9 cellular contexts compared by ENCODE assay signal in the genomic region with DNA sequence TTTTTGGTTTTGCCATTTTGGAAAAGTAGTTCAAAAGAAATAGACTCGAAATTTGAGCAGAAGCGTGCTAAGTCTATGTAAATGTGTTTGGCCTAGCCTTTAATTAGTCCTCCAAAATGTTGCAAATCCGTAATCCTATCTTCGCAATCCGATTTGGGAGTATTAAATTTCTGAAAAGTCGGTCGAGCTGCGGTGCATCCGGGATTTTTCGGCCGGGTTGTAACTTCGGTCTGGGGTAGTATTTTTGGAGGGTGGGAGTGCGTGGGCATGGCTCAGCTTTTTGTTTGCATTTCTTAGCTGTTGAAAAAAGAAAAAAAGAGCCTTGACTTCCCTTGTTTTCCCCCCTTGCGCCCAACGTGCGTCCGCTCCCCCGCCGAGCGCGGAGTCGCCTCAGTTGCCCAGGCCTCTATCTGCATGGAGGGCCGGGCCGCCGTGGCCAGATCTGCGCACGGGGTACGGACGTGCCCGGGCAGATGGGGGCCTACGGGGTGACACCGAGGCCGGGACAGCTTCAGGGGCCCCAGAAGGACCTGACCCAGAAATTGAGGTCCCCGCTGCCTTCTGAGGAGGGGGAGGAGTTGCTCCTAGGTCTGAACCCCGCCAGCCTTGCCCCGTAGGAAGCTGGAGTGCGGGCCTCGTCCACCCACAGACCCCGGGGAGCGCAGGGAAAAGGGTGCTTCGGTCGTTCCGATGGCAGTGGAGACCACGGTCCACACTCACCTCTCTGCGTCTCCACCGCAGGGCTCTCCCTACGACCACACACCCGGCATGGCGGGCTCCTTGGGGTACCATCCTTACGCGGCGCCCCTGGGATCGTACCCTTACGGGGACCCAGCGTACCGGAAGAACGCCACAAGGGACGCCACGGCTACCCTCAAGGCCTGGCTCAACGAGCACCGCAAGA. TPM values are rescaled to one million over a fixed set of nuclear protein-coding genes. Genes with fewer than 3 reads are reported as not detected.
DNase-seq lines count a peak whose midpoint lies in the region; ATAC-seq and TF ChIP-seq lines count a peak whose summit lies in the region.
"Had no signal": no experiment of that assay in that cellular context is flagged by ENCODE, and none has a peak within 500 bp of the region (broad histone marks: within the 10 kb centered on the region; RNA-seq: fewer than 3 reads in every experiment).

No MANE protein-coding gene starts in this region.

- H3K9me3 Mint-ChIP-seq in MCF 10A (ENCODE audit: unreplicated experiment) = no peaks in the 10 kb centered on the region
- no peaks in the 10 kb centered on the region for H3K9me3 Mint-ChIP-seq in mesothelial cell of epicardium

- H3K36me3 Mint-ChIP-seq in MCF 10A (ENCODE audit: insufficient read depth, unreplicated experiment) (peaks cover 63% of the 10 kb centered on the region), mesothelial cell of epicardium (peaks cover 10% of the 10 kb centered on the region)
- H3K36me3 Mint-ChIP-seq: stimulated activated memory B cell treated with anti-CD40 and anti-IgM and Interleukin-4, amounts not matched to agents 10 μg/mL and 1 μg/mL and 100 μg/mL, for 72 hours had no signal

- no peak overlapping the region for H3K9ac ChIP-seq in HUES64 (ENCODE audit: low read depth, low read length)

- DNase-seq in BE2C = no peak
- DNase-seq in MCF 10A (ENCODE audit: unreplicated experiment) = peak; percentile 51
- DNase-seq in mesothelial cell of epicardium (ENCODE audit: low spot score in 2 of 2, unreplicated experiment in 2 of 2) = peak in 1 of 2 experiments; percentile 52
- no peak for DNase-seq in NCI-H774 (lab: John Stamatoyannopoulos, UW)
- DNase-seq in DMS79 (lab: John Stamatoyannopoulos, UW) = no peak

- H3K27me3 Mint-ChIP-seq in MCF 10A (ENCODE audit: insufficient read depth, unreplicated experiment) (no peaks in the 10 kb centered on the region), mesothelial cell of epicardium (ENCODE audit: low read depth) (peaks cover 41% of the 10 kb centered on the region)

- H3K4me1 Mint-ChIP-seq in MCF 10A (ENCODE audit: insufficient read depth, unreplicated experiment) = peaks cover 5% of the 10 kb centered on the region
- H3K4me1 Mint-ChIP-seq in mesothelial cell of epicardium = peaks cover 56% of the 10 kb centered on the region

- ATAC-seq in HG02588 (IDR thresholded peaks at IDR 0.05; ENCODE audit: unreplicated experiment) (no peak), GM21528 (IDR thresholded peaks at IDR 0.05; ENCODE audit: low FRiP score, unreplicated experiment) (no peak)
- ATAC-seq: stimulated activated memory B cell treated with anti-CD40 and anti-IgM and Interleukin-4, amounts not matched to agents 10 μg/mL and 1 μg/mL and 100 μg/mL, for 72 hours had no signal

- peak overlapping the region; percentile 97 for H3K27ac Mint-ChIP-seq in MCF 10A (ENCODE audit: low read depth, unreplicated experiment)
- H3K27ac Mint-ChIP-seq in mesothelial cell of epicardium = peak overlapping the region; percentile 97
- H3K27ac Mint-ChIP-seq: stimulated activated memory B cell treated with anti-CD40 and anti-IgM and Interleukin-4, amounts not matched to agents 10 μg/mL and 1 μg/mL and 100 μg/mL, for 72 hours had no signal

- no peak overlapping the region for H3K27ac ChIP-seq in HUES64 (ENCODE audit: low read depth, low read length)

- POLR2A ChIA-PET in MCF 10A (lab: Yijun Ruan, JAX) = interaction anchor here (0.6 to 17.6 kb wide), 16 partner anchors 8 to 1158 kb away, joined by 3 to 352 read pairs (median 14); a partner anchor contains a TSS

- no TSS peak for BruUV-seq in MCF 10A (replicated peaks; lab: Mats Ljungman, UMichigan)

- peak overlapping the region; percentile 88 for H3K4me3 Mint-ChIP-seq in MCF 10A (ENCODE audit: unreplicated experiment)
- peak overlapping the region; percentile 91 for H3K4me3 Mint-ChIP-seq in mesothelial cell of epicardium
- H3K4me3 Mint-ChIP-seq: stimulated activated memory B cell treated with anti-CD40 and anti-IgM and Interleukin-4, amounts not matched to agents 10 μg/mL and 1 μg/mL and 100 μg/mL, for 72 hours had no signal

- CTCF ChIA-PET in MCF 10A (lab: Yijun Ruan, JAX) = interaction anchor here (0.6 to 1.8 kb wide), 11 partner anchors 9 to 1159 kb away, joined by 3 to 5 read pairs (median 3); no protein-coding TSS in a partner anchor

- peak overlapping the region; percentile 84 for H3K4me3 ChIP-seq in BE2C (ENCODE audit: low read depth, low read length)
- peak overlapping the region; percentile 58 for H3K4me3 ChIP-seq in HUES64 (ENCODE audit: low read length)

- no peaks in the 10 kb centered on the region for H3K9me3 ChIP-seq in BE2C
- H3K9me3 ChIP-seq in HUES64 (ENCODE audit: insufficient read depth, low read depth, low read length) = no peaks in the 10 kb centered on the region

- H3K27me3 ChIP-seq in BE2C = no peaks in the 10 kb centered on the region
- H3K27me3 ChIP-seq in HUES64 (ENCODE audit: insufficient read depth, low read length) = peaks cover 85% of the 10 kb centered on the region

- 2% methylated on average over 61 of the region's 61 CpGs for WGBS in HUES64

- TF ChIP-seq CTCF in BE2C (IDR thresholded peaks at IDR 0.05; ENCODE audit: low read depth, low read length) (no peak), MCF 10A (IDR thresholded peaks at IDR 0.05; ENCODE audit: unreplicated experiment) (no peak), mesothelial cell of epicardium (IDR thresholded peaks at IDR 0.05; ENCODE audit: unreplicated experiment) (no peak)

- H3K4me1 ChIP-seq in BE2C (peaks cover 4% of the 10 kb centered on the region; the same call in 1 of the 2 replicates), HUES64 (ENCODE audit: insufficient read depth, low read length) (peaks cover 33% of the 10 kb centered on the region; the same call in 1 of the 2 replicates)

- no peaks in the 10 kb centered on the region; the same call in 1 of the 2 replicates for H3K36me3 ChIP-seq in BE2C
- H3K36me3 ChIP-seq in HUES64 (ENCODE audit: insufficient read depth, low read length) = no peaks in the 10 kb centered on the region

- intact Hi-C loops in MCF 10A (cut with micrococcal nuclease) = loop anchor here (5.0 to 10.0 kb wide), 4 partner anchors 285 to 850 kb away; no protein-coding TSS in a partner anchor

RNA-seq across cellular contexts. Expression of a gene that starts 1.3 kb away (rescaled TPM):
- polyA plus RNA-seq in BE2C (2012; ENCODE audit: insufficient read depth, insufficient read length, low read depth) = 4.6 TPM
- polyA plus RNA-seq in HUES64 (2013, experiment 1 of 2) = 1.5 TPM
- polyA plus RNA-seq in HUES64 (2013, experiment 2 of 2) = 2.7 TPM
- total RNA-seq in MCF 10A (2022) (6.1 and 7.8 TPM in 2 replicates), mesothelial cell of epicardium (14.6 to 17.8 TPM (median 16.3 TPM) in 3 replicates)
